In the genomic region with DNA sequence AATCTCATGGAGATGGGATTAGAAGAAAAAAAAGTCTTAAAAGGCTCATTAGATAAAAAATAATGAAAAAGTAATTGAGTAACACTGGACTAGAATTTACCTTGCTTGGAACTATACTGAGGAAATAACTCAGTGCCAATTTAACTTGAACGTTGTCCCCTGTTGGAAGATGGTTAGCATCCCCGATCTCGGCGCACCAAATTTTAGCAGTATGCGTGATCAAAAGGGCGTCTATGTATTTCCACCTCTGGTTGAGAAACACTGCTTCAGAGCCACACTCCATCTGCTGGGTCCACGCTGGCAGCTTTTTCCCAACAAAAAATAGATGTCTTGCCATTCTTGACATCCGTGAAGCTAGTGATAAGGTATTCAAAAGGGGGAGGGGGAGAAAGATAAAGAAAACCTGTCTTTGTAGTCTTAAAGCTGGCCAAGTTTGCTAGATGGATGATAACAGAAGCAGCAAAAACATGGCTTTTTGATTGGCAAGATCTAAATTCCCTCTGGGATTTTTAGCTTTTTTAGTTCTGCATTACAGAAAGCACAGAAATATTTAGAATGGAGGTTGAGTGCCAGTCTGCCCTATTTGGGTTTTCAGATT, we compare ENCODE assay signal across 25 cellular contexts.
"Had no signal": no experiment of that assay in that cellular context is flagged by ENCODE, and none has a peak within 500 bp of the region (broad histone marks: within the 10 kb centered on the region; RNA-seq: fewer than 3 reads in every experiment).

No MANE protein-coding gene starts in this region.

- H3K9ac ChIP-seq: parathyroid adenoma had no signal

- H3K4me3 Mint-ChIP-seq: activated naive CD4-positive, alpha-beta T cell treated with anti-CD3 and anti-CD28 coated beads for 36 hours; activated naive CD8-positive, alpha-beta T cell treated with anti-CD3 and anti-CD28 coated beads, Interleukin-2, amount 10 ng/mL, durations not matched to agents 7 days and 5 days; activated T-cell treated with anti-CD3 and anti-CD28 coated beads, Interleukin-2, amount 50 U/mL, for 4 hours; dendritic cell treated with granulocyte-macrophage colony-stimulating factor and Interleukin-4, amounts not matched to agents 40 ng/mL and 50 ng/mL, for 4 days; memory B cell; stimulated activated naive CD8-positive, alpha-beta T cell treated with anti-CD3 and anti-CD28 coated beads, Interleukin-15, amount 100 ng/mL, for 72 hours had no signal

- DNase-seq: activated CD4-positive, alpha-beta T cell treated with anti-CD3 and anti-CD28 coated beads for 1 hour; activated CD4-positive, alpha-beta T cell treated with anti-CD3 and anti-CD28 coated beads, Interleukin-2, amount 50 U/mL, for 4 hours; activated CD8-positive, alpha-beta memory T cell treated with anti-CD3 and anti-CD28 coated beads for 24 hours; activated CD8-positive, alpha-beta memory T cell treated with anti-CD3 and anti-CD28 coated beads, Interleukin-2, amount 50 U/mL, for 4 hours; activated effector memory CD4-positive, alpha-beta T cell treated with Interleukin-2 at 50 U/mL for 16 hours; activated naive CD4-positive, alpha-beta T cell treated with anti-CD3 and anti-CD28 coated beads for 36 hours; activated naive CD8-positive, alpha-beta T cell treated with anti-CD3 and anti-CD28 coated beads, Interleukin-2, amount 10 ng/mL, durations not matched to agents 7 days and 5 days; activated T-cell treated with anti-CD3 and anti-CD28 coated beads, Interleukin-2, amount 50 U/mL, for 4 hours; amniotic stem cell; effector CD8-positive, alpha-beta T cell; foreskin melanocyte; hippocampal formation; mucosa of descending colon; nucleus accumbens; right cardiac atrium; stimulated activated CD4-positive, alpha-beta T cell treated with anti-CD3 and anti-CD28 coated beads, Interleukin-1b, Interleukin-23, amount 100 ng/mL, for 48 hours; stimulated activated naive CD8-positive, alpha-beta T cell treated with anti-CD3 and anti-CD28 coated beads, Interleukin-15, amount 100 ng/mL, for 72 hours; T-helper 1 cell; testis; trophoblast cell had no signal

- ATAC-seq: activated T-cell treated with anti-CD3 and anti-CD28 coated beads, Interleukin-2, amount 50 U/mL, for 4 hours; esophagus mucosa; mucosa of descending colon; right cardiac atrium; stimulated activated naive CD8-positive, alpha-beta T cell treated with anti-CD3 and anti-CD28 coated beads, Interleukin-15, amount 100 ng/mL, for 72 hours had no signal

- H3K27ac Mint-ChIP-seq: activated naive CD4-positive, alpha-beta T cell treated with anti-CD3 and anti-CD28 coated beads for 36 hours; activated naive CD8-positive, alpha-beta T cell treated with anti-CD3 and anti-CD28 coated beads, Interleukin-2, amount 10 ng/mL, durations not matched to agents 7 days and 5 days; dendritic cell treated with granulocyte-macrophage colony-stimulating factor and Interleukin-4, amounts not matched to agents 40 ng/mL and 50 ng/mL, for 4 days; memory B cell had no signal

- H3K9me3 Mint-ChIP-seq: activated naive CD4-positive, alpha-beta T cell treated with anti-CD3 and anti-CD28 coated beads for 36 hours; activated naive CD8-positive, alpha-beta T cell treated with anti-CD3 and anti-CD28 coated beads, Interleukin-2, amount 10 ng/mL, durations not matched to agents 7 days and 5 days; activated T-cell treated with anti-CD3 and anti-CD28 coated beads, Interleukin-2, amount 50 U/mL, for 4 hours; dendritic cell treated with granulocyte-macrophage colony-stimulating factor and Interleukin-4, amounts not matched to agents 40 ng/mL and 50 ng/mL, for 4 days; memory B cell; stimulated activated naive CD8-positive, alpha-beta T cell treated with anti-CD3 and anti-CD28 coated beads, Interleukin-15, amount 100 ng/mL, for 72 hours had no signal

- H3K27ac ChIP-seq: parathyroid adenoma, testis, vagina had no signal

- H3K27me3 ChIP-seq: testis, vagina had no signal

- H2AFZ ChIP-seq: parathyroid adenoma had no signal

- H3K9me3 ChIP-seq: mucosa of descending colon, testis, vagina had no signal

- H3K4me3 ChIP-seq: mucosa of descending colon, testis, vagina had no signal

- H3K27me3 Mint-ChIP-seq: activated naive CD8-positive, alpha-beta T cell treated with anti-CD3 and anti-CD28 coated beads, Interleukin-2, amount 10 ng/mL, durations not matched to agents 7 days and 5 days; dendritic cell treated with granulocyte-macrophage colony-stimulating factor and Interleukin-4, amounts not matched to agents 40 ng/mL and 50 ng/mL, for 4 days; memory B cell; stimulated activated naive CD8-positive, alpha-beta T cell treated with anti-CD3 and anti-CD28 coated beads, Interleukin-15, amount 100 ng/mL, for 72 hours had no signal
